21 cellular contexts compared by ENCODE assay signal in genomic region chr11:76160856-76161255, GRCh38. TPM values are rescaled to one million over a fixed set of nuclear protein-coding genes. Genes with fewer than 3 reads are reported as not detected.
DNase-seq lines count a peak whose midpoint lies in the region; ATAC-seq, FAIRE-seq and TF ChIP-seq lines count a peak whose summit lies in the region.
"Had no signal": no experiment of that assay in that cellular context is flagged by ENCODE, and none has a peak within 500 bp of the region (broad histone marks: within the 10 kb centered on the region; RNA-seq: fewer than 3 reads in every experiment).

No MANE protein-coding gene starts in this region.

- H3K27me3 Mint-ChIP-seq in natural killer cell treated with Interleukin-12 subunit alpha and Interleukin-12 subunit beta and Interleukin-15 and Interleukin-18, amount 100 ng/mL, for 72 hours: no peaks in the 10 kb centered on the region
- peaks cover 0 to 2% of the 10 kb centered on the region in 2 donors for H3K27me3 Mint-ChIP-seq in natural killer cell (ENCODE audit: low read depth in 2 of 2)
- peaks cover 43% of the 10 kb centered on the region for H3K27me3 Mint-ChIP-seq in stimulated activated memory B cell treated with anti-CD40 and anti-IgM and Interleukin-4, amounts not matched to agents 10 μg/mL and 1 μg/mL and 100 μg/mL, for 72 hours

- DNase-seq in natural killer cell treated with Interleukin-12 subunit alpha and Interleukin-12 subunit beta and Interleukin-15 and Interleukin-18, amount 100 ng/mL, for 72 hours (ENCODE audit: low spot score): peak; percentile 44
- no peak for DNase-seq in natural killer cell
- no peak for DNase-seq in WERI-Rb-1
- peak; percentile 37 for DNase-seq in kidney
- DNase-seq in medulla oblongata (ENCODE audit: extremely low spot score): no peak
- DNase-seq in C1 segment of cervical spinal cord (lab: John Stamatoyannopoulos, UW): no peak
- DNase-seq: AML-193, Calu3, GF-D8, IMR-90, NCI-H1048, SIG-M5, SW 1271 had no signal

- H3K9me3 Mint-ChIP-seq in natural killer cell treated with Interleukin-12 subunit alpha and Interleukin-12 subunit beta and Interleukin-15 and Interleukin-18, amount 100 ng/mL, for 72 hours: no peaks in the 10 kb centered on the region
- H3K9me3 Mint-ChIP-seq in natural killer cell: no peaks in the 10 kb centered on the region
- H3K9me3 Mint-ChIP-seq in stimulated activated memory B cell treated with anti-CD40 and anti-IgM and Interleukin-4, amounts not matched to agents 10 μg/mL and 1 μg/mL and 100 μg/mL, for 72 hours: peaks cover 3% of the 10 kb centered on the region

- peaks cover 6 to 25% of the 10 kb centered on the region in 2 donors for H3K4me1 Mint-ChIP-seq in natural killer cell treated with Interleukin-12 subunit alpha and Interleukin-12 subunit beta and Interleukin-15 and Interleukin-18, amount 100 ng/mL, for 72 hours (ENCODE audit: low read depth in 2 of 2)
- H3K4me1 Mint-ChIP-seq in natural killer cell: peaks cover 11 to 42% of the 10 kb centered on the region in 2 donors
- peaks cover 10% of the 10 kb centered on the region for H3K4me1 Mint-ChIP-seq in stimulated activated memory B cell treated with anti-CD40 and anti-IgM and Interleukin-4, amounts not matched to agents 10 μg/mL and 1 μg/mL and 100 μg/mL, for 72 hours

- intact Hi-C loops in natural killer cell (cut with micrococcal nuclease) (no loop called here), kidney (cut with DNase I) (no loop called here)

- no peaks in the 10 kb centered on the region for H3K4me1 ChIP-seq in kidney (ENCODE audit: control insufficient read depth in 1 of 2, insufficient read depth in 1 of 2, low read depth in 1 of 2, low read length in 2 of 2)
- H3K4me1 ChIP-seq: A549 had no signal

- H3K4me3 ChIP-seq in WERI-Rb-1 (ENCODE audit: low read depth, low read length) (no peak overlapping the region), kidney (ENCODE audit: low read length in 2 of 2) (no peak overlapping the region)
- H3K4me3 ChIP-seq: A549 had no signal

- ATAC-seq in natural killer cell treated with Interleukin-12 subunit alpha and Interleukin-12 subunit beta and Interleukin-15 and Interleukin-18, amount 100 ng/mL, for 72 hours: no peak
- no peak for ATAC-seq in natural killer cell
- no peak for ATAC-seq in stimulated activated memory B cell treated with anti-CD40 and anti-IgM and Interleukin-4, amounts not matched to agents 10 μg/mL and 1 μg/mL and 100 μg/mL, for 72 hours
- no peak for ATAC-seq in GM19023 (IDR thresholded peaks at IDR 0.05; ENCODE audit: unreplicated experiment)

- H3K27me3 ChIP-seq in WERI-Rb-1 (ENCODE audit: insufficient read depth, low read depth, severe bottlenecking): no peaks in the 10 kb centered on the region

- H3K27ac Mint-ChIP-seq in natural killer cell treated with Interleukin-12 subunit alpha and Interleukin-12 subunit beta and Interleukin-15 and Interleukin-18, amount 100 ng/mL, for 72 hours: no peak overlapping the region
- H3K27ac Mint-ChIP-seq in natural killer cell: peak overlapping the region in 1 of 2 donors; percentile 76
- H3K27ac Mint-ChIP-seq in stimulated activated memory B cell treated with anti-CD40 and anti-IgM and Interleukin-4, amounts not matched to agents 10 μg/mL and 1 μg/mL and 100 μg/mL, for 72 hours: peak overlapping the region; percentile 60

- H3K9ac ChIP-seq in kidney (ENCODE audit: low read length in 2 of 2): no peak overlapping the region
- H3K9ac ChIP-seq: SK-N-SH had no signal

- H3K36me3 Mint-ChIP-seq in natural killer cell treated with Interleukin-12 subunit alpha and Interleukin-12 subunit beta and Interleukin-15 and Interleukin-18, amount 100 ng/mL, for 72 hours: no peaks in the 10 kb centered on the region
- H3K36me3 Mint-ChIP-seq in natural killer cell: no peaks in the 10 kb centered on the region
- H3K36me3 Mint-ChIP-seq in stimulated activated memory B cell treated with anti-CD40 and anti-IgM and Interleukin-4, amounts not matched to agents 10 μg/mL and 1 μg/mL and 100 μg/mL, for 72 hours: no peaks in the 10 kb centered on the region

- H3K9me3 ChIP-seq in WERI-Rb-1 (ENCODE audit: severe bottlenecking) (no peaks in the 10 kb centered on the region), kidney (ENCODE audit: control insufficient read depth in 1 of 2, low read length in 2 of 2) (no peaks in the 10 kb centered on the region)
- H3K9me3 ChIP-seq: A549, SK-N-SH had no signal

- no peak overlapping the region for H3K4me3 Mint-ChIP-seq in natural killer cell treated with Interleukin-12 subunit alpha and Interleukin-12 subunit beta and Interleukin-15 and Interleukin-18, amount 100 ng/mL, for 72 hours
- H3K4me3 Mint-ChIP-seq in natural killer cell: no peak overlapping the region
- H3K4me3 Mint-ChIP-seq in stimulated activated memory B cell treated with anti-CD40 and anti-IgM and Interleukin-4, amounts not matched to agents 10 μg/mL and 1 μg/mL and 100 μg/mL, for 72 hours: no peak overlapping the region

- no peak for FAIRE-seq in kidney (lab: Jason Lieb, UNC)
- FAIRE-seq: A549, GM12891 had no signal

- H3K36me3 ChIP-seq in WERI-Rb-1: no peaks in the 10 kb centered on the region
- no peaks in the 10 kb centered on the region for H3K36me3 ChIP-seq in kidney (ENCODE audit: control insufficient read depth in 1 of 2, insufficient read depth in 2 of 2, low read length in 2 of 2)

- peak overlapping the region; percentile 91 for H3K27ac ChIP-seq in WERI-Rb-1
- no peak overlapping the region for H3K27ac ChIP-seq in kidney (ENCODE audit: low read depth in 2 of 2, low read length in 2 of 2)
- H3K27ac ChIP-seq: A549, C4-2B, RWPE1 had no signal

- TF ChIP-seq CTCF in natural killer cell (IDR thresholded peaks at IDR 0.05) (no peak), WERI-Rb-1 (IDR thresholded peaks at IDR 0.05; ENCODE audit: low read depth, low read length) (no peak), kidney (IDR thresholded peaks at IDR 0.05; ENCODE audit: borderline replicate concordance, extremely low read depth, insufficient read depth) (no peak)

RNA-seq across cellular contexts. Expression of gene WNT11, which starts 45.4 kb away (rescaled TPM):
- 1 to 10 TPM in 1 of 2 donors, under 1 TPM in 1; 0.57 to 1.7 TPM for total RNA-seq in natural killer cell treated with Interleukin-12 subunit alpha and Interleukin-12 subunit beta and Interleukin-15 and Interleukin-18, amount 100 ng/mL, for 72 hours
- total RNA-seq in natural killer cell: 1 to 10 TPM in 1 of 3 donors, under 1 TPM in 2; 0.47 to 1.3 (median 0.80) TPM
- total RNA-seq in kidney: 2.2 TPM
- 0.80 TPM for polyA plus RNA-seq in kidney (ENCODE audit: insufficient read depth, low read depth, low replicate concordance)
- total RNA-seq: Calu3, H4, IMR-90 had no signal

Comparison
In these comparisons a context has a peak if more than half of its experiments do, and no peak if none do; other contexts are left out.
1. DNase-seq: peak in natural killer cell treated with Interleukin-12 subunit alpha and Interleukin-12 subunit beta and Interleukin-15 and Interleukin-18, amount 100 ng/mL, for 72 hours (single experiment) and kidney (single experiment); none in natural killer cell (single experiment), WERI-Rb-1 (single experiment), medulla oblongata (single experiment) and C1 segment of cervical spinal cord (0 of 14).